In genomic region chr10:68957654-68958053, GRCh38 we compare ENCODE assay signal across 1 cellular context.
TF ChIP-seq lines count a peak whose summit lies in the region.

No MANE protein-coding gene starts in this region.

TF ChIP-seq in IMR-90, 13 proteins besides CTCF, POLR2A, EP300 and RAD21 (continued from another document):
- no peak for TF ChIP-seq RFX5 (IDR thresholded peaks at IDR 0.05; ENCODE audit: low read depth, low read length)
TF ChIP-seq in IMR-90: peak in this region for 0.
